9 cellular contexts compared by ENCODE assay signal in genomic region chr16:11296706-11297491, GRCh38. TPM values are rescaled to one million over a fixed set of nuclear protein-coding genes. Genes with fewer than 3 reads are reported as not detected.
A peak's percentile ranks its signal among the peaks of the same experiment; 100 is the strongest.
DNase-seq lines count a peak whose midpoint lies in the region; ATAC-seq and TF ChIP-seq lines count a peak whose summit lies in the region.
"Had no signal": no experiment of that assay in that cellular context is flagged by ENCODE, and none has a peak within 500 bp of the region (broad histone marks: within the 10 kb centered on the region; RNA-seq: fewer than 3 reads in every experiment).

No MANE protein-coding gene starts in this region.

- H3F3A ChIP-seq in OCI-LY1 (ENCODE audit: insufficient read depth, low read length), result peaks cover 8% of the 10 kb centered on the region

- intact Hi-C loops in left ventricle myocardium inferior (cut with micrococcal nuclease), result no loop called here

- 27% methylated on average over 10 of the region's 10 CpGs for WGBS in thymus

- peaks cover 3% of the 10 kb centered on the region for H3K27me3 Mint-ChIP-seq in activated T-cell treated with anti-CD3 and anti-CD28 coated beads, Interleukin-2, amount 50 U/mL, for 24 hours

- H3K27me3 ChIP-seq in OCI-LY1 (ENCODE audit: insufficient read depth, low read length), result no peaks in the 10 kb centered on the region
- no peaks in the 10 kb centered on the region for H3K27me3 ChIP-seq in left ventricle myocardium inferior (ENCODE audit: low read depth)
- H3K27me3 ChIP-seq in thymus (ENCODE audit: control insufficient read depth, insufficient read depth), result no peaks in the 10 kb centered on the region
- no peaks in the 10 kb centered on the region for H3K27me3 ChIP-seq in H7 (ENCODE audit: control insufficient read depth, insufficient read depth, low read length)

- H3K79me2 ChIP-seq in OCI-LY1 (ENCODE audit: insufficient read depth, low read length), result no peaks in the 10 kb centered on the region

- H3K4me3 ChIP-seq in OCI-LY1 (ENCODE audit: low read depth, low read length, poor library complexity, severe bottlenecking) (peak overlapping the region; percentile 22), left ventricle myocardium inferior (peak overlapping the region; percentile 47), thymus (ENCODE audit: low read length) (peak overlapping the region; percentile 21), H7 (ENCODE audit: insufficient read depth, low read depth, low read length) (no peak overlapping the region)

- H3K27ac ChIP-seq in OCI-LY1 (ENCODE audit: low read depth, low read length, poor library complexity, severe bottlenecking) (peak overlapping the region; percentile 98), left ventricle myocardium inferior (replicated peaks) (peak overlapping the region; percentile 80), thymus (ENCODE audit: low read depth) (peak overlapping the region; percentile 89)
- H3K27ac ChIP-seq: C4-2B had no signal

- TF ChIP-seq CTCF in OCI-LY1 (IDR thresholded peaks at IDR 0.05; ENCODE audit: low read length), result no peak
- no peak for TF ChIP-seq CTCF in left ventricle myocardium inferior (IDR thresholded peaks at IDR 0.05; ENCODE audit: borderline replicate concordance)

- H2AFZ ChIP-seq in OCI-LY1 (ENCODE audit: low read length), result no peak overlapping the region

- H3K27ac Mint-ChIP-seq in activated T-cell treated with anti-CD3 and anti-CD28 coated beads, Interleukin-2, amount 50 U/mL, for 24 hours, result peak overlapping the region; percentile 55

- H3K9me3 Mint-ChIP-seq in activated T-cell treated with anti-CD3 and anti-CD28 coated beads, Interleukin-2, amount 50 U/mL, for 24 hours, result no peaks in the 10 kb centered on the region

- H3K36me3 ChIP-seq in OCI-LY1 (ENCODE audit: insufficient read depth, low read length), result no peaks in the 10 kb centered on the region
- no peaks in the 10 kb centered on the region for H3K36me3 ChIP-seq in left ventricle myocardium inferior
- H3K36me3 ChIP-seq in thymus (ENCODE audit: control insufficient read depth, insufficient read depth), result no peaks in the 10 kb centered on the region
- H3K36me3 ChIP-seq in H7 (replicated peaks; ENCODE audit: control insufficient read depth, insufficient read depth, low read length), result no peaks in the 10 kb centered on the region

- ATAC-seq in HG03039 (IDR thresholded peaks at IDR 0.05; ENCODE audit: unreplicated experiment), result no peak

- H3K9me2 ChIP-seq in OCI-LY1 (ENCODE audit: low read depth, low read length), result no peaks in the 10 kb centered on the region

- H3K4me2 ChIP-seq in OCI-LY1 (ENCODE audit: low read length), result peak overlapping the region; percentile 62

- peak overlapping the region; percentile 39 for H3K4me3 Mint-ChIP-seq in activated T-cell treated with anti-CD3 and anti-CD28 coated beads, Interleukin-2, amount 50 U/mL, for 24 hours

- H3K36me3 Mint-ChIP-seq in activated T-cell treated with anti-CD3 and anti-CD28 coated beads, Interleukin-2, amount 50 U/mL, for 24 hours (ENCODE audit: low read depth), result no peaks in the 10 kb centered on the region

- H3K9ac ChIP-seq in OCI-LY1 (ENCODE audit: low read length), result peak overlapping the region; percentile 59

- no peak for DNase-seq in activated T-cell treated with anti-CD3 and anti-CD28 coated beads, Interleukin-2, amount 50 U/mL, for 24 hours
- no peak for DNase-seq in activated T-cell treated with anti-CD3 and anti-CD28 coated beads, Interleukin-2, amount 50 U/mL, for 48 hours
- DNase-seq in left ventricle myocardium inferior, result no peak
- no peak for DNase-seq in H7
- DNase-seq in AML-193 (lab: John Stamatoyannopoulos, UW), result no peak

- H3K4me1 Mint-ChIP-seq in activated T-cell treated with anti-CD3 and anti-CD28 coated beads, Interleukin-2, amount 50 U/mL, for 24 hours (ENCODE audit: low read depth), result peaks cover 37% of the 10 kb centered on the region

- H3K4me1 ChIP-seq in OCI-LY1 (ENCODE audit: insufficient read depth, low read length, severe bottlenecking), result peaks cover 76% of the 10 kb centered on the region
- H3K4me1 ChIP-seq in left ventricle myocardium inferior, result peaks cover 16% of the 10 kb centered on the region
- peaks cover 62% of the 10 kb centered on the region for H3K4me1 ChIP-seq in thymus (ENCODE audit: control insufficient read depth, insufficient read depth, low read length)

- no peaks in the 10 kb centered on the region for H3K9me3 ChIP-seq in OCI-LY1 (ENCODE audit: low read length)
- H3K9me3 ChIP-seq in left ventricle myocardium inferior (replicated peaks), result no peaks in the 10 kb centered on the region
- no peaks in the 10 kb centered on the region for H3K9me3 ChIP-seq in thymus (ENCODE audit: control insufficient read depth)

- no peaks in the 10 kb centered on the region for H4K20me1 ChIP-seq in OCI-LY1 (ENCODE audit: insufficient read depth, low read length)

RNA-seq across cellular contexts. Expression of gene PRM1, which starts 15.8 kb away (rescaled TPM):
- not detected for total RNA-seq in left ventricle myocardium inferior
- polyA plus RNA-seq in thymus, result 0.34 TPM
- total RNA-seq in H7 (2014; rRNA removed; shearing (Covaris generic)), result not detected in 2 replicates

RNA-seq across cellular contexts. Expression of gene PRM2, which starts 20.6 kb away (rescaled TPM):
- total RNA-seq in left ventricle myocardium inferior, result not detected
- polyA plus RNA-seq in thymus, result 5.2 TPM
- not detected in 2 replicates for total RNA-seq in H7 (2014; rRNA removed; shearing (Covaris generic))

RNA-seq across cellular contexts. Expression of gene PRM3, which starts 23.5 kb away (rescaled TPM):
- not detected for total RNA-seq in left ventricle myocardium inferior
- polyA plus RNA-seq in thymus, result not detected
- total RNA-seq in H7 (2014; rRNA removed; shearing (Covaris generic)), result not detected in 2 replicates

RNA-seq across cellular contexts. Expression of gene TNP2, which starts 27.8 kb away (rescaled TPM):
- total RNA-seq in left ventricle myocardium inferior, result not detected
- not detected for polyA plus RNA-seq in thymus
- not detected in 2 replicates for total RNA-seq in H7 (2014; rRNA removed; shearing (Covaris generic))

RNA-seq across cellular contexts. Expression of gene SOCS1, which starts 40.9 kb away (rescaled TPM):
- total RNA-seq in left ventricle myocardium inferior, result 2.9 TPM
- polyA plus RNA-seq in thymus, result 109 TPM
- 16.3 and 16.4 TPM in 2 replicates for total RNA-seq in H7 (2014; rRNA removed; shearing (Covaris generic))
